In the genomic region with DNA sequence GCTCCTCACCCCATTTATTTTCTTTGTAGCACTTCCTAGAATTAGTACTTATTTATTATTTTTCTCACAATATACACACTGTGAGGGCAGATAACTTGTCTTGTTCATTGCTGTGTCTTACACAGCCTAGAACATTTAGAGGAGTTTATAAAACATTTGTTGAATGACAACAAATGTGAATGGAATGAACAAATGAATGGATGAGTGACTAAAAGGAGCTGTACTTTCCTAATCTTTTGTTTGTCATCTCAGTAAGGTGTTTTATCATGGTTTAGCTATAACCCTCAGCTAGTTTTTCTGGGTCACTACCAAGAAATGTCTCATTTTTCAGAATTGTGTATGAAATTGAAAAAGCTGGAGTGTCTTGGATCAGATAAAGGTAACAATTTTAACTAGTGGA, we compare ENCODE assay signal across 13 cellular contexts.
"Had no signal": no experiment of that assay in that cellular context is flagged by ENCODE, and none has a peak within 500 bp of the region (broad histone marks: within the 10 kb centered on the region; RNA-seq: fewer than 3 reads in every experiment).

No MANE protein-coding gene starts in this region.

- H3K27me3 ChIP-seq: adrenal gland, left lung had no signal

- H3K27ac Mint-ChIP-seq: activated CD4-positive, alpha-beta memory T cell treated with anti-CD3 and anti-CD28 coated beads for 36 hours; activated T-cell treated with anti-CD3 and anti-CD28 coated beads, Interleukin-2, amount 50 U/mL, for 24 hours; naive thymus-derived CD4-positive, alpha-beta T cell; stimulated activated naive CD8-positive, alpha-beta T cell treated with anti-CD3 and anti-CD28 coated beads, Interleukin-15, Interleukin-2, amounts not matched to agents 100 ng/mL and 50 ng/mL, for 24 hours; type B pancreatic cell had no signal

- H3K27me3 Mint-ChIP-seq: activated CD4-positive, alpha-beta memory T cell treated with anti-CD3 and anti-CD28 coated beads for 36 hours; activated T-cell treated with anti-CD3 and anti-CD28 coated beads, Interleukin-2, amount 50 U/mL, for 24 hours; stimulated activated naive CD8-positive, alpha-beta T cell treated with anti-CD3 and anti-CD28 coated beads, Interleukin-15, Interleukin-2, amounts not matched to agents 100 ng/mL and 50 ng/mL, for 24 hours had no signal

- H3K36me3 Mint-ChIP-seq: activated CD4-positive, alpha-beta memory T cell treated with anti-CD3 and anti-CD28 coated beads for 36 hours; naive thymus-derived CD4-positive, alpha-beta T cell; type B pancreatic cell had no signal

- H3K9me3 Mint-ChIP-seq: activated CD4-positive, alpha-beta memory T cell treated with anti-CD3 and anti-CD28 coated beads for 36 hours; activated T-cell treated with anti-CD3 and anti-CD28 coated beads, Interleukin-2, amount 50 U/mL, for 24 hours; naive thymus-derived CD4-positive, alpha-beta T cell; stimulated activated naive CD8-positive, alpha-beta T cell treated with anti-CD3 and anti-CD28 coated beads, Interleukin-15, Interleukin-2, amounts not matched to agents 100 ng/mL and 50 ng/mL, for 24 hours; type B pancreatic cell had no signal

- DNase-seq: activated CD4-positive, alpha-beta memory T cell treated with anti-CD3 and anti-CD28 coated beads for 36 hours; activated naive CD4-positive, alpha-beta T cell treated with anti-CD3 and anti-CD28 coated beads, Interleukin-2, amount 50 U/mL, for 16 hours; activated T-cell treated with anti-CD3 and anti-CD28 coated beads, Interleukin-2, amount 50 U/mL, for 24 hours; adrenal gland; central memory CD4-positive, alpha-beta T cell; effector CD4-positive, alpha-beta T cell; left lung; naive thymus-derived CD4-positive, alpha-beta T cell; posterior cingulate gyrus; small intestine had no signal

- H3K4me3 ChIP-seq: adrenal gland, coronary artery, left lung had no signal

- H3K9me3 ChIP-seq: adrenal gland, left lung had no signal

- H3K4me3 Mint-ChIP-seq: activated CD4-positive, alpha-beta memory T cell treated with anti-CD3 and anti-CD28 coated beads for 36 hours; activated T-cell treated with anti-CD3 and anti-CD28 coated beads, Interleukin-2, amount 50 U/mL, for 24 hours; naive thymus-derived CD4-positive, alpha-beta T cell; stimulated activated naive CD8-positive, alpha-beta T cell treated with anti-CD3 and anti-CD28 coated beads, Interleukin-15, Interleukin-2, amounts not matched to agents 100 ng/mL and 50 ng/mL, for 24 hours; type B pancreatic cell had no signal

- H3K27ac ChIP-seq: adrenal gland, coronary artery, left lung had no signal

- H3K4me1 ChIP-seq: adrenal gland, left lung had no signal

- H3K36me3 ChIP-seq: adrenal gland, left lung had no signal

- H3K4me1 Mint-ChIP-seq: naive thymus-derived CD4-positive, alpha-beta T cell had no signal
